In the genomic region with DNA sequence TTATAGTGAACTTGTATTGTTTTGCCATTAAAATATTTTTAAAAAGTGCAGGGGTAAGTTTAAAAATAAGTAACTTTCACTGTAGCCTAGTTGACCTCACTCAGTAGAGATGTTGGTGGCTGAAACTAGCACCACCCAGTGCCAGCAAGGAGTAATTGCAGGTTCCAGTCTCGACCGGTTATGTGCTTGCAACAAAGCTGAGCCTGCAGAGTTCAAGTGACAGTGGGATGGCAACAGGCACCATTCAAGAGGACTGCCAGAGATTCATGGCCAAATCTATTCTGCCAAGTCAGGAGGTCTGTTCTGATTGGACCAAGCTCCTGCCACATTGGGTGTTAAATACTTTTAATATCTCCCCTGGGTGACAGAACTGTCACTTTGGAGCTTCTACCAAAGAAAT, we compare ENCODE assay signal across 9 cellular contexts. TPM values are rescaled to one million over a fixed set of nuclear protein-coding genes. Genes with fewer than 3 reads are reported as not detected.
A peak's percentile ranks its signal among the peaks of the same experiment; 100 is the strongest.
DNase-seq lines count a peak whose midpoint lies in the region; ATAC-seq and TF ChIP-seq lines count a peak whose summit lies in the region.
"Had no signal": no experiment of that assay in that cellular context is flagged by ENCODE, and none has a peak within 500 bp of the region (broad histone marks: within the 10 kb centered on the region; RNA-seq: fewer than 3 reads in every experiment).

No MANE protein-coding gene starts in this region.

- WGBS in IMR-90 (ENCODE audit: extremely low coverage in 2 of 2, insufficient read length in 1 of 2), 2 experiments: 100% methylated on average over 2 of the region's 2 CpGs; no CpG with 5 or more reads in 1 of the 2 experiments

- no peaks in the 10 kb centered on the region for H3K9me3 Mint-ChIP-seq in activated CD4-positive, alpha-beta memory T cell treated with anti-CD3 and anti-CD28 coated beads, Interleukin-2, amount 10 ng/mL, durations not matched to agents 7 days and 5 days

- peaks cover 7 to 48% of the 10 kb centered on the region in 2 experiments; a peak in 3 of 4 replicates for H3K79me1 ChIP-seq in IMR-90 (ENCODE audit: low read depth in 1 of 2, low read length in 2 of 2)

- H2AK5ac ChIP-seq in IMR-90 (ENCODE audit: low read depth, low read length): no peak overlapping the region

- H3K4me2 ChIP-seq in IMR-90 (ENCODE audit: low read depth, low read length): no peak overlapping the region

- no peak overlapping the region for H3K4me3 Mint-ChIP-seq in activated CD4-positive, alpha-beta memory T cell treated with anti-CD3 and anti-CD28 coated beads, Interleukin-2, amount 10 ng/mL, durations not matched to agents 7 days and 5 days

- POLR2A ChIA-PET in IMR-90 (lab: Charles Lee; ENCODE audit: unreplicated experiment): no interaction called here
- POLR2A ChIA-PET in activated CD4-positive, alpha-beta memory T cell treated with anti-CD3 and anti-CD28 coated beads, Interleukin-2, amount 10 ng/mL, durations not matched to agents 7 days and 5 days (lab: Charles Lee): no interaction called here

- intact Hi-C loops in IMR-90 (cut with micrococcal nuclease): no loop called here

- no peak overlapping the region for H4K8ac ChIP-seq in IMR-90 (ENCODE audit: low read depth in 2 of 2, low read length in 2 of 2)

- no peak overlapping the region for H3K56ac ChIP-seq in IMR-90 (ENCODE audit: extremely low read depth, insufficient read depth, low read length)

- no peak for TF ChIP-seq POLR2A in IMR-90 (IDR thresholded peaks at IDR 0.05; ENCODE audit: low read depth, low read length)

- H4K20me1 ChIP-seq in IMR-90 (ENCODE audit: insufficient read depth, low read length): peaks cover 23% of the 10 kb centered on the region; the same call in 1 of the 2 replicates

- H3K27ac Mint-ChIP-seq in activated CD4-positive, alpha-beta memory T cell treated with anti-CD3 and anti-CD28 coated beads, Interleukin-2, amount 10 ng/mL, durations not matched to agents 7 days and 5 days: no peak overlapping the region

- ATAC-seq in IMR-90 (ENCODE audit: low read depth) (no peak), GM19328 (IDR thresholded peaks at IDR 0.05; ENCODE audit: unreplicated experiment) (no peak), HG03442 (IDR thresholded peaks at IDR 0.05; ENCODE audit: unreplicated experiment) (no peak)

- H3K27me3 ChIP-seq in IMR-90 (ENCODE audit: control insufficient read depth, insufficient read depth, low read length): no peaks in the 10 kb centered on the region

- DNase-seq in EL (peak; percentile 36), IMR-90 (peak; percentile 34), iPS-NIHi11 (ENCODE audit: low spot score) (peak; percentile 61), ecto neural progenitor cell (ENCODE audit: low spot score) (no peak), retina (no peak)
- DNase-seq in activated CD4-positive, alpha-beta memory T cell treated with anti-CD3 and anti-CD28 coated beads, Interleukin-2, amount 10 ng/mL, durations not matched to agents 7 days and 5 days: peak; percentile 46

- no peak overlapping the region; the same call in 1 of the 2 replicates for H3K23ac ChIP-seq in IMR-90 (ENCODE audit: low read depth, low read length)

- no peak overlapping the region for H2BK15ac ChIP-seq in IMR-90 (ENCODE audit: low read depth, low read length)

- no peak overlapping the region for H3K27ac ChIP-seq in IMR-90 (ENCODE audit: insufficient read depth, low read length)
- H3K27ac ChIP-seq: parathyroid adenoma had no signal

- H2AFZ ChIP-seq in IMR-90 (replicated peaks; ENCODE audit: low read length, poor library complexity): no peak overlapping the region
- H2AFZ ChIP-seq: parathyroid adenoma had no signal

- no peaks in the 10 kb centered on the region for H3K36me3 Mint-ChIP-seq in activated CD4-positive, alpha-beta memory T cell treated with anti-CD3 and anti-CD28 coated beads, Interleukin-2, amount 10 ng/mL, durations not matched to agents 7 days and 5 days (ENCODE audit: low read depth)

- H2AK9ac ChIP-seq in IMR-90 (replicated peaks; ENCODE audit: low read depth, low read length, poor library complexity): no peak overlapping the region

- TF ChIP-seq CTCF in IMR-90 (conservative IDR thresholded peaks at IDR 0.05; ENCODE audit: low read depth, low read length): peak; percentile 46

- no peak overlapping the region for H4K5ac ChIP-seq in IMR-90 (ENCODE audit: low read depth, low read length)

- no peak overlapping the region for H3K18ac ChIP-seq in IMR-90 (ENCODE audit: low read depth, low read length)

- H3K27me3 Mint-ChIP-seq in activated CD4-positive, alpha-beta memory T cell treated with anti-CD3 and anti-CD28 coated beads, Interleukin-2, amount 10 ng/mL, durations not matched to agents 7 days and 5 days: peaks cover 42% of the 10 kb centered on the region

- H3K9me1 ChIP-seq in IMR-90 (ENCODE audit: insufficient read depth, low read length): peaks cover 7% of the 10 kb centered on the region; the same call in 1 of the 2 replicates

- in situ Hi-C loops in IMR-90 (cut with MboI; ENCODE audit: low sequenced_read_pairs): no loop called here

- no peak overlapping the region for H2BK20ac ChIP-seq in IMR-90 (ENCODE audit: low read depth, low read length)

- no peak overlapping the region for H4K91ac ChIP-seq in IMR-90 (ENCODE audit: insufficient read depth, low read depth, low read length)

- peaks cover 6% of the 10 kb centered on the region; the same call in 1 of the 2 replicates for H3K36me3 ChIP-seq in IMR-90 (ENCODE audit: control insufficient read depth, insufficient read depth, low read length)

- dilution Hi-C loops in IMR-90 (cut with HindIII; ENCODE audit: low sequenced_read_pairs, unreplicated experiment): no loop called here

- no peaks in the 10 kb centered on the region for H3K9me3 ChIP-seq in IMR-90 (ENCODE audit: control insufficient read depth, insufficient read depth, low read length)

- no TSS peak for BruUV-seq in IMR-90 (replicated peaks; lab: Mats Ljungman, UMichigan)

- no peak overlapping the region for H3K4ac ChIP-seq in IMR-90 (ENCODE audit: low read depth, low read length)

- no peak overlapping the region for H3K14ac ChIP-seq in IMR-90 (replicated peaks; ENCODE audit: low read depth, low read length)

- TF ChIP-seq RAD21 in IMR-90 (IDR thresholded peaks at IDR 0.05; ENCODE audit: low read length): peak; percentile 23; the same call in 1 of the 2 replicates

- H3K4me1 ChIP-seq in IMR-90 (ENCODE audit: control insufficient read depth, insufficient read depth, low read length): peaks cover 6% of the 10 kb centered on the region
- H3K4me1 ChIP-seq: parathyroid adenoma had no signal

- no peak overlapping the region for H2BK5ac ChIP-seq in IMR-90 (ENCODE audit: low read depth, low read length, poor library complexity, severe bottlenecking)

- no peak overlapping the region for H3K4me3 ChIP-seq in IMR-90 (ENCODE audit: insufficient read depth, low read depth, low read length)

- CTCF ChIA-PET in IMR-90 (lab: Yijun Ruan, JAX): interaction anchor here (1.1 kb wide), 1 partner anchor 64 kb away, joined by 6 read pairs; no protein-coding TSS in a partner anchor
- CTCF ChIA-PET in activated CD4-positive, alpha-beta memory T cell treated with anti-CD3 and anti-CD28 coated beads, Interleukin-2, amount 10 ng/mL, durations not matched to agents 7 days and 5 days (lab: Charles Lee): interaction anchor here (0.6 to 1.2 kb wide), 7 partner anchors 9 to 545 kb away, joined by 3 to 4 read pairs (median 3); no protein-coding TSS in a partner anchor

- no peak overlapping the region for H2BK120ac ChIP-seq in IMR-90 (ENCODE audit: low read depth, low read length)

- no peak overlapping the region for H3K9ac ChIP-seq in IMR-90 (ENCODE audit: low read depth, low read length)
- H3K9ac ChIP-seq: parathyroid adenoma had no signal

- H3K4me1 Mint-ChIP-seq in activated CD4-positive, alpha-beta memory T cell treated with anti-CD3 and anti-CD28 coated beads, Interleukin-2, amount 10 ng/mL, durations not matched to agents 7 days and 5 days: peaks cover 14% of the 10 kb centered on the region

TF ChIP-seq in IMR-90, 13 proteins besides CTCF, POLR2A, EP300 and RAD21:
- TF ChIP-seq SMC3 (IDR thresholded peaks at IDR 0.05; ENCODE audit: low read depth, low read length) (peak; percentile 29; the same call in 1 of the 2 replicates), CEBPB (IDR thresholded peaks at IDR 0.05; ENCODE audit: low read depth, low read length) (no peak)

RNA-seq across cellular contexts. Expression of gene ADAMTS7, which starts 2.7 kb away (rescaled TPM):
- 0.83 and 1.4 TPM in 2 replicates for total RNA-seq in IMR-90 (2012; rRNA removed)
- polyA plus RNA-seq in IMR-90 (2012; rRNA removed): 12.6 and 13.2 TPM in 2 replicates
- polyA plus RNA-seq in IMR-90 (2012; cell fraction: cytosol; rRNA removed): 10.8 and 17.1 TPM in 2 replicates
- 42.6 and 102 TPM in 2 replicates for polyA plus RNA-seq in IMR-90 (2012; cell fraction: nucleus; rRNA removed; ENCODE audit: low replicate concordance)
- total RNA-seq in activated CD4-positive, alpha-beta memory T cell treated with anti-CD3 and anti-CD28 coated beads, Interleukin-2, amount 10 ng/mL, durations not matched to agents 7 days and 5 days: under 1 TPM; 0.35 to 0.43 TPM

Comparison
In these comparisons a context has a peak if more than half of its experiments do, and no peak if none do; other contexts are left out.
1. DNase-seq: peak in EL (single experiment), IMR-90 (single experiment), activated CD4-positive, alpha-beta memory T cell treated with anti-CD3 and anti-CD28 coated beads, Interleukin-2, amount 10 ng/mL, durations not matched to agents 7 days and 5 days (single experiment) and iPS-NIHi11 (single experiment); none in ecto neural progenitor cell (single experiment) and retina (single experiment).